In the genomic region with DNA sequence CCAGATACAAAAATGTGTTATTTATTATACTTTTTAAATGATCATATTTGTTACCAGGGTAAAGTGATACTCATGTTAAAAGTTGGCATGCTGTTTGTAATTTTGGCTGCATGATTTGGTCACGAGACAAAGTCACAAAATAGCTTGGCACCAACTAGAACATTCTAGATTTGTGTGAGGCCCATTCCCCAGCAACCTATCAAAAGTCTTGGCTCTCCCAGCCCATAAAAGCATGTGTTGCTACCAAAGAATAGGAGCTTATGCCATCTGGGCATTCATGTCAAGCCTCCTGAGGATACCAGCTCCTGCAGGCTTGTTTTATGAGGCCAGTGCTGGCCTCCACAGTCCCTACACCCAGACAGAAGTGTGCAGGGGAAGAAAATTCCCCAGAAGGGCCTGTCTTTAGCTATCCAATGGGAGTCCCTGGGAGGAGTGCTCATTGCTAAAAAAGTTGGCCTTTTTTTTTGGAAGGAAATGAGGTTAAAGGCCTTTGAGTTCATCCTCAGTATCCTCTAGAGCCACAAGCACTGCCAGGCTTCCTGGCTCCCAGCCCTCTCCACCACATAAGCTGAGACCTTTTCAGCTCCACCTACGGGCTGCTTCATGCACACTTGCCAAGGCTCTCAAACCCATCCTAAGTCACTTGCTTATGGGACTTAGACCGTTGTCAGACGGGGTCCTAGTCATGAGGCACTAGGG, we compare ENCODE assay signal across 22 cellular contexts.
DNase-seq lines count a peak whose midpoint lies in the region; ATAC-seq lines count a peak whose summit lies in the region.
"Had no signal": no experiment of that assay in that cellular context is flagged by ENCODE, and none has a peak within 500 bp of the region (broad histone marks: within the 10 kb centered on the region; RNA-seq: fewer than 3 reads in every experiment).

No MANE protein-coding gene starts in this region.

- in situ Hi-C loops in ACHN (cut with HindIII; ENCODE audit: low pct_ligation_motif_present, low pct_unique_long_range_greater_than_20kb, low sequenced_read_pairs): no loop called here

- ATAC-seq in GM18519 (IDR thresholded peaks at IDR 0.05; ENCODE audit: low FRiP score, unreplicated experiment): no peak
- no peak for ATAC-seq in GM19035 (IDR thresholded peaks at IDR 0.05; ENCODE audit: unreplicated experiment)
- ATAC-seq: activated CD4-positive, alpha-beta T cell treated with anti-CD3 and anti-CD28 coated beads for 36 hours; foreskin keratinocyte; left colon had no signal

- DNase-seq in Ammon's horn (ENCODE audit: low spot score): peak; percentile 21
- peak; percentile 22 for DNase-seq in NCI-H446 treated with DMSO at 0.1 percent for 48 hours (lab: John Stamatoyannopoulos, UW)
- peak; percentile 95 for DNase-seq in fibroblast of gingiva (ENCODE audit: low read depth)
- peak; percentile 6 for DNase-seq in pons (ENCODE audit: low spot score)
- DNase-seq in ACHN: no peak
- DNase-seq: activated CD4-positive, alpha-beta T cell treated with anti-CD3 and anti-CD28 coated beads for 36 hours; activated gamma-delta T cell; activated naive CD8-positive, alpha-beta T cell treated with anti-CD3 and anti-CD28 coated beads, Interleukin-2, amount 10 ng/mL, durations not matched to agents 7 days and 5 days; activated T-cell treated with anti-CD3 and anti-CD28 coated beads for 4 hours; foreskin keratinocyte; GM23248; Karpas-422; left colon; mesendoderm; naive B cell; NCI-H526; SHP77 treated with DMSO at 0.1 percent for 48 hours; stimulated activated CD4-positive, alpha-beta T cell treated with anti-CD3 and anti-CD28 coated beads, Interleukin-2, amount 100 ng/mL, for 24 hours; stomach; transverse colon had no signal
